Comparison of ENCODE assay signal across 1 cellular context in the genomic region with DNA sequence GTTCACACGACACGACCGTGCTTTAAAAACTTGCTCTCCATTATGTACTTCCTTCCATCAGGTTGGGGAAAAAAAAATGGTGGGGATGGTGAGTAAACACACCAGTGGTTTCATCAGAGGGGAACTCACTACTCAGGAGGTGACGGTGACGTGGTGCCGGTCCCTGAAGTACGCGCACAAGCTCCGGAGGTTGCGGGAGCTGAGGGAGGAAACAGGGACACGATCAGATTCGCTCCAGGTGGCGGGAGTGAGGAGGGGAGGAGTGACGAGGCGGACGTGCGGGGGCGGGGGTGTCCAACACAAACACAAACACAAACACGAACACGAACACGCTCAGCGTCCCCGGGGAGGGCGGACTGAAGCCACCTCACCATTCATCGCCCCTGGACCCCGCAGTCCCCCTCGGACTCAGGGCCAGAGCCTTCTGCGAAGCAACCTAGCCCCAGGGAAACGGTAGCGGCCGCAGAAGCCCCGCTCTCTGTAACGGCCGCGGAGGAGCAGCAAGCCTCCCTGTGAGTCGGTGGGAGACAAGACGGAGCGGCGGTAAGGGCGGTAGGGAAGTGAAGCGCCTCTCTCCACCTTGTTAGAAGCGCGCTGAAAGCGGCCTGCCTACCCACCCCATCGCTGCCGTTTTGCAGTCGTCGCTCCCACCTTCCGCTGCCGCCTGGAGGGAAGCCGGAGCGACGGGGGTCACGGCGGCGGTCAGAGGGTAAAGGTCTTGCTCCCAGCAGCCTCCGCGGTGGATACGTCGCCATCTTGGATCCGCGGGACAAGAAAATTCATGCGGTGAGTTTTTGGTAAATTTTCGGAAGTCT.
TF ChIP-seq lines count a peak whose summit lies in the region.

A gene with protein sequence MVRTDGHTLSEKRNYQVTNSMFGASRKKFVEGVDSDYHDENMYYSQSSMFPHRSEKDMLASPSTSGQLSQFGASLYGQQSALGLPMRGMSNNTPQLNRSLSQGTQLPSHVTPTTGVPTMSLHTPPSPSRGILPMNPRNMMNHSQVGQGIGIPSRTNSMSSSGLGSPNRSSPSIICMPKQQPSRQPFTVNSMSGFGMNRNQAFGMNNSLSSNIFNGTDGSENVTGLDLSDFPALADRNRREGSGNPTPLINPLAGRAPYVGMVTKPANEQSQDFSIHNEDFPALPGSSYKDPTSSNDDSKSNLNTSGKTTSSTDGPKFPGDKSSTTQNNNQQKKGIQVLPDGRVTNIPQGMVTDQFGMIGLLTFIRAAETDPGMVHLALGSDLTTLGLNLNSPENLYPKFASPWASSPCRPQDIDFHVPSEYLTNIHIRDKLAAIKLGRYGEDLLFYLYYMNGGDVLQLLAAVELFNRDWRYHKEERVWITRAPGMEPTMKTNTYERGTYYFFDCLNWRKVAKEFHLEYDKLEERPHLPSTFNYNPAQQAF (plus strand): TSS at position 739 of the 815 bp plus-strand sequence. CDS start 34,794 bp downstream, outside the sequence.

TF ChIP-seq in HepG2, 621 proteins besides CTCF, POLR2A, EP300 and RAD21 (continued from another document and continues in another):
- TF ChIP-seq ELF3 (CRISPR knock-in tag; IDR thresholded peaks at IDR 0.05), result peak; percentile 28; the same call in 1 of the 2 replicates
- TF ChIP-seq TBL1XR1 (IDR thresholded peaks at IDR 0.05; ENCODE audit: borderline replicate concordance, low read length, partially characterized antibody), result peak; percentile 56
- TF ChIP-seq RBAK (CRISPR knock-in tag; IDR thresholded peaks at IDR 0.05), result no peak
- peak; percentile 24; the same call in 1 of the 2 replicates for TF ChIP-seq ZSCAN25 (CRISPR knock-in tag; IDR thresholded peaks at IDR 0.05)
- TF ChIP-seq HES4 (CRISPR knock-in tag; IDR thresholded peaks at IDR 0.05; ENCODE audit: borderline replicate concordance), result no peak; the same call in 1 of the 2 replicates
- TF ChIP-seq SRSF4 (IDR thresholded peaks at IDR 0.05; ENCODE audit: low read depth, low read length, poor library complexity, severe bottlenecking), result no peak
- TF ChIP-seq, protein P1, sequence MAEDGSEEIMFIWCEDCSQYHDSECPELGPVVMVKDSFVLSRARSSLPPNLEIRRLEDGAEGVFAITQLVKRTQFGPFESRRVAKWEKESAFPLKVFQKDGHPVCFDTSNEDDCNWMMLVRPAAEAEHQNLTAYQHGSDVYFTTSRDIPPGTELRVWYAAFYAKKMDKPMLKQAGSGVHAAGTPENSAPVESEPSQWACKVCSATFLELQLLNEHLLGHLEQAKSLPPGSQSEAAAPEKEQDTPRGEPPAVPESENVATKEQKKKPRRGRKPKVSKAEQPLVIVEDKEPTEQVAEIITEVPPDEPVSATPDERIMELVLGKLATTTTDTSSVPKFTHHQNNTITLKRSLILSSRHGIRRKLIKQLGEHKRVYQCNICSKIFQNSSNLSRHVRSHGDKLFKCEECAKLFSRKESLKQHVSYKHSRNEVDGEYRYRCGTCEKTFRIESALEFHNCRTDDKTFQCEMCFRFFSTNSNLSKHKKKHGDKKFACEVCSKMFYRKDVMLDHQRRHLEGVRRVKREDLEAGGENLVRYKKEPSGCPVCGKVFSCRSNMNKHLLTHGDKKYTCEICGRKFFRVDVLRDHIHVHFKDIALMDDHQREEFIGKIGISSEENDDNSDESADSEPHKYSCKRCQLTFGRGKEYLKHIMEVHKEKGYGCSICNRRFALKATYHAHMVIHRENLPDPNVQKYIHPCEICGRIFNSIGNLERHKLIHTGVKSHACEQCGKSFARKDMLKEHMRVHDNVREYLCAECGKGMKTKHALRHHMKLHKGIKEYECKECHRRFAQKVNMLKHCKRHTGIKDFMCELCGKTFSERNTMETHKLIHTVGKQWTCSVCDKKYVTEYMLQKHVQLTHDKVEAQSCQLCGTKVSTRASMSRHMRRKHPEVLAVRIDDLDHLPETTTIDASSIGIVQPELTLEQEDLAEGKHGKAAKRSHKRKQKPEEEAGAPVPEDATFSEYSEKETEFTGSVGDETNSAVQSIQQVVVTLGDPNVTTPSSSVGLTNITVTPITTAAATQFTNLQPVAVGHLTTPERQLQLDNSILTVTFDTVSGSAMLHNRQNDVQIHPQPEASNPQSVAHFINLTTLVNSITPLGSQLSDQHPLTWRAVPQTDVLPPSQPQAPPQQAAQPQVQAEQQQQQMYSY (CRISPR knock-in tag; IDR thresholded peaks at IDR 0.05), result no peak
- TF ChIP-seq ZNF678 (CRISPR knock-in tag; IDR thresholded peaks at IDR 0.05), result peak; percentile 45; the same call in 1 of the 2 replicates
- 0 out of 2 replicates have a peak, but pooled peaks have one; percentile 24 for TF ChIP-seq ZNF205 (CRISPR knock-in tag; IDR thresholded peaks at IDR 0.05)
- no peak; the same call in 1 of the 2 replicates for TF ChIP-seq DR1 (CRISPR knock-in tag; IDR thresholded peaks at IDR 0.05)
- TF ChIP-seq, protein P2, sequence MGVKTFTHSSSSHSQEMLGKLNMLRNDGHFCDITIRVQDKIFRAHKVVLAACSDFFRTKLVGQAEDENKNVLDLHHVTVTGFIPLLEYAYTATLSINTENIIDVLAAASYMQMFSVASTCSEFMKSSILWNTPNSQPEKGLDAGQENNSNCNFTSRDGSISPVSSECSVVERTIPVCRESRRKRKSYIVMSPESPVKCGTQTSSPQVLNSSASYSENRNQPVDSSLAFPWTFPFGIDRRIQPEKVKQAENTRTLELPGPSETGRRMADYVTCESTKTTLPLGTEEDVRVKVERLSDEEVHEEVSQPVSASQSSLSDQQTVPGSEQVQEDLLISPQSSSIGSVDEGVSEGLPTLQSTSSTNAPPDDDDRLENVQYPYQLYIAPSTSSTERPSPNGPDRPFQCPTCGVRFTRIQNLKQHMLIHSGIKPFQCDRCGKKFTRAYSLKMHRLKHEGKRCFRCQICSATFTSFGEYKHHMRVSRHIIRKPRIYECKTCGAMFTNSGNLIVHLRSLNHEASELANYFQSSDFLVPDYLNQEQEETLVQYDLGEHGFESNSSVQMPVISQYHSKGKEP (CRISPR knock-in tag; IDR thresholded peaks at IDR 0.05), result no peak
- TF ChIP-seq SMYD3 (CRISPR knock-in tag; IDR thresholded peaks at IDR 0.05), result no peak
- TF ChIP-seq SP140L (CRISPR knock-in tag; IDR thresholded peaks at IDR 0.05; ENCODE audit: borderline replicate concordance), result no peak
- peak; percentile 82 for TF ChIP-seq ZNF501 (CRISPR knock-in tag; IDR thresholded peaks at IDR 0.05)
- peak; percentile 84 for TF ChIP-seq ZFY (CRISPR knock-in tag; IDR thresholded peaks at IDR 0.05)
- peak; percentile 44 for TF ChIP-seq POGZ (CRISPR knock-in tag; IDR thresholded peaks at IDR 0.05)
- peak; percentile 54; the same call in 1 of the 2 replicates for TF ChIP-seq NCOA1 (CRISPR knock-in tag; IDR thresholded peaks at IDR 0.05)
- TF ChIP-seq PHF5A (CRISPR knock-in tag; IDR thresholded peaks at IDR 0.05; ENCODE audit: low read depth, unreplicated experiment), result no peak
- no peak for TF ChIP-seq PCBP2 (optimal IDR thresholded peaks at IDR 0.05; ENCODE audit: low read depth, low read length, poor library complexity, severe bottlenecking)
- no peak for TF ChIP-seq ZNF850 (CRISPR knock-in tag; conservative IDR thresholded peaks at IDR 0.05)
- TF ChIP-seq MTA1 (CRISPR knock-in tag; IDR thresholded peaks at IDR 0.05; ENCODE audit: borderline replicate concordance), result peak; percentile 69
- TF ChIP-seq, protein P3, sequence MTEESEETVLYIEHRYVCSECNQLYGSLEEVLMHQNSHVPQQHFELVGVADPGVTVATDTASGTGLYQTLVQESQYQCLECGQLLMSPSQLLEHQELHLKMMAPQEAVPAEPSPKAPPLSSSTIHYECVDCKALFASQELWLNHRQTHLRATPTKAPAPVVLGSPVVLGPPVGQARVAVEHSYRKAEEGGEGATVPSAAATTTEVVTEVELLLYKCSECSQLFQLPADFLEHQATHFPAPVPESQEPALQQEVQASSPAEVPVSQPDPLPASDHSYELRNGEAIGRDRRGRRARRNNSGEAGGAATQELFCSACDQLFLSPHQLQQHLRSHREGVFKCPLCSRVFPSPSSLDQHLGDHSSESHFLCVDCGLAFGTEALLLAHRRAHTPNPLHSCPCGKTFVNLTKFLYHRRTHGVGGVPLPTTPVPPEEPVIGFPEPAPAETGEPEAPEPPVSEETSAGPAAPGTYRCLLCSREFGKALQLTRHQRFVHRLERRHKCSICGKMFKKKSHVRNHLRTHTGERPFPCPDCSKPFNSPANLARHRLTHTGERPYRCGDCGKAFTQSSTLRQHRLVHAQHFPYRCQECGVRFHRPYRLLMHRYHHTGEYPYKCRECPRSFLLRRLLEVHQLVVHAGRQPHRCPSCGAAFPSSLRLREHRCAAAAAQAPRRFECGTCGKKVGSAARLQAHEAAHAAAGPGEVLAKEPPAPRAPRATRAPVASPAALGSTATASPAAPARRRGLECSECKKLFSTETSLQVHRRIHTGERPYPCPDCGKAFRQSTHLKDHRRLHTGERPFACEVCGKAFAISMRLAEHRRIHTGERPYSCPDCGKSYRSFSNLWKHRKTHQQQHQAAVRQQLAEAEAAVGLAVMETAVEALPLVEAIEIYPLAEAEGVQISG (CRISPR knock-in tag; IDR thresholded peaks at IDR 0.05), result peak; percentile 70; the same call in 1 of the 2 replicates
- TF ChIP-seq RAD51 (IDR thresholded peaks at IDR 0.05; ENCODE audit: borderline replicate concordance), result no peak
- peak; percentile 46; the same call in 1 of the 2 replicates for TF ChIP-seq ZNF556 (CRISPR knock-in tag; IDR thresholded peaks at IDR 0.05; ENCODE audit: borderline replicate concordance)
- peak; percentile 34; the same call in 1 of the 2 replicates for TF ChIP-seq FOXK2 (IDR thresholded peaks at IDR 0.05)
- TF ChIP-seq, protein P4, sequence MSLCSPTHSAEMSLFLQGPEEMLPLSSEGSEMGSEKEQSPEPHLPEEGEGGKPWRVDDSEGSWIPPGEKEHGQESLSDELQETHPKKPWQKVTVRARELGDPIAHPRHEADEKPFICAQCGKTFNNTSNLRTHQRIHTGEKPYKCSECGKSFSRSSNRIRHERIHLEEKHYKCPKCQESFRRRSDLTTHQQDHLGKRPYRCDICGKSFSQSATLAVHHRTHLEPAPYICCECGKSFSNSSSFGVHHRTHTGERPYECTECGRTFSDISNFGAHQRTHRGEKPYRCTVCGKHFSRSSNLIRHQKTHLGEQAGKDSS (CRISPR knock-in tag; IDR thresholded peaks at IDR 0.05; ENCODE audit: borderline replicate concordance, low read depth), result no peak; the same call in 1 of the 2 replicates
- TF ChIP-seq, protein P5, sequence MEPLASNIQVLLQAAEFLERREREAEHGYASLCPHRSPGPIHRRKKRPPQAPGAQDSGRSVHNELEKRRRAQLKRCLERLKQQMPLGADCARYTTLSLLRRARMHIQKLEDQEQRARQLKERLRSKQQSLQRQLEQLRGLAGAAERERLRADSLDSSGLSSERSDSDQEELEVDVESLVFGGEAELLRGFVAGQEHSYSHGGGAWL (CRISPR knock-in tag; IDR thresholded peaks at IDR 0.05), result peak; percentile 78
- TF ChIP-seq ZNF782 (CRISPR knock-in tag; IDR thresholded peaks at IDR 0.05; ENCODE audit: borderline replicate concordance), result peak; percentile 58; the same call in 1 of the 2 replicates
- no peak for TF ChIP-seq SP1 (IDR thresholded peaks at IDR 0.05)
- TF ChIP-seq SP1 (CRISPR knock-in tag; IDR thresholded peaks at IDR 0.05), result no peak
- 0 out of 2 replicates have a peak, but pooled peaks have one; percentile 14 for TF ChIP-seq CENPT (CRISPR knock-in tag; IDR thresholded peaks at IDR 0.05; ENCODE audit: low read depth)
- no peak for TF ChIP-seq MBD4 (IDR thresholded peaks at IDR 0.05; ENCODE audit: borderline replicate concordance, low read length)
- peak; percentile 47 for TF ChIP-seq MEIS1 (CRISPR knock-in tag; IDR thresholded peaks at IDR 0.05; ENCODE audit: borderline replicate concordance)
- TF ChIP-seq NCOA5 (CRISPR knock-in tag; IDR thresholded peaks at IDR 0.05), result no peak
- no peak; the same call in 2 of the 3 replicates for TF ChIP-seq MXI1 (IDR thresholded peaks at IDR 0.05; ENCODE audit: borderline replicate concordance, low read depth, low read length)
- TF ChIP-seq FOSL2 (CRISPR knock-in tag; IDR thresholded peaks at IDR 0.05), result peak; percentile 76
- TF ChIP-seq YEATS2 (CRISPR knock-in tag; IDR thresholded peaks at IDR 0.05; ENCODE audit: borderline replicate concordance), result peak; percentile 51; the same call in 1 of the 2 replicates
- TF ChIP-seq HNRNPL (IDR thresholded peaks at IDR 0.05; ENCODE audit: low read depth, low read length), result 0 out of 2 replicates have a peak, but pooled peaks have one; percentile 17
- TF ChIP-seq, protein P6, sequence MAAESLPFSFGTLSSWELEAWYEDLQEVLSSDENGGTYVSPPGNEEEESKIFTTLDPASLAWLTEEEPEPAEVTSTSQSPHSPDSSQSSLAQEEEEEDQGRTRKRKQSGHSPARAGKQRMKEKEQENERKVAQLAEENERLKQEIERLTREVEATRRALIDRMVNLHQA (CRISPR knock-in tag; IDR thresholded peaks at IDR 0.05), result no peak
- TF ChIP-seq ZNF432 (CRISPR knock-in tag; IDR thresholded peaks at IDR 0.05; ENCODE audit: borderline replicate concordance), result no peak
- TF ChIP-seq NPAS2 (CRISPR knock-in tag; IDR thresholded peaks at IDR 0.05; ENCODE audit: borderline replicate concordance), result no peak
- no peak for TF ChIP-seq TCF7 (IDR thresholded peaks at IDR 0.05; ENCODE audit: low read depth)
- peak; percentile 57 for TF ChIP-seq BCL6 (CRISPR knock-in tag; IDR thresholded peaks at IDR 0.05)
- TF ChIP-seq, protein P7, sequence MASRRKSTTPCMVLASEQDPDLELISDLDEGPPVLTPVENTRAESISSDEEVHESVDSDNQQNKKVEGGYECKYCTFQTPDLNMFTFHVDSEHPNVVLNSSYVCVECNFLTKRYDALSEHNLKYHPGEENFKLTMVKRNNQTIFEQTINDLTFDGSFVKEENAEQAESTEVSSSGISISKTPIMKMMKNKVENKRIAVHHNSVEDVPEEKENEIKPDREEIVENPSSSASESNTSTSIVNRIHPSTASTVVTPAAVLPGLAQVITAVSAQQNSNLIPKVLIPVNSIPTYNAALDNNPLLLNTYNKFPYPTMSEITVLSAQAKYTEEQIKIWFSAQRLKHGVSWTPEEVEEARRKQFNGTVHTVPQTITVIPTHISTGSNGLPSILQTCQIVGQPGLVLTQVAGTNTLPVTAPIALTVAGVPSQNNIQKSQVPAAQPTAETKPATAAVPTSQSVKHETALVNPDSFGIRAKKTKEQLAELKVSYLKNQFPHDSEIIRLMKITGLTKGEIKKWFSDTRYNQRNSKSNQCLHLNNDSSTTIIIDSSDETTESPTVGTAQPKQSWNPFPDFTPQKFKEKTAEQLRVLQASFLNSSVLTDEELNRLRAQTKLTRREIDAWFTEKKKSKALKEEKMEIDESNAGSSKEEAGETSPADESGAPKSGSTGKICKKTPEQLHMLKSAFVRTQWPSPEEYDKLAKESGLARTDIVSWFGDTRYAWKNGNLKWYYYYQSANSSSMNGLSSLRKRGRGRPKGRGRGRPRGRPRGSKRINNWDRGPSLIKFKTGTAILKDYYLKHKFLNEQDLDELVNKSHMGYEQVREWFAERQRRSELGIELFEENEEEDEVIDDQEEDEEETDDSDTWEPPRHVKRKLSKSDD (CRISPR knock-in tag; IDR thresholded peaks at IDR 0.05; ENCODE audit: low read depth), result peak; percentile 94
- no peak for TF ChIP-seq MBNL3 (CRISPR knock-in tag; conservative IDR thresholded peaks at IDR 0.05)
- TF ChIP-seq TSC22D2 (CRISPR knock-in tag; IDR thresholded peaks at IDR 0.05; ENCODE audit: borderline replicate concordance), result no peak
- no peak for TF ChIP-seq SYNCRIP (IDR thresholded peaks at IDR 0.05; ENCODE audit: insufficient read depth, low read depth, low read length)
- TF ChIP-seq, protein P8, sequence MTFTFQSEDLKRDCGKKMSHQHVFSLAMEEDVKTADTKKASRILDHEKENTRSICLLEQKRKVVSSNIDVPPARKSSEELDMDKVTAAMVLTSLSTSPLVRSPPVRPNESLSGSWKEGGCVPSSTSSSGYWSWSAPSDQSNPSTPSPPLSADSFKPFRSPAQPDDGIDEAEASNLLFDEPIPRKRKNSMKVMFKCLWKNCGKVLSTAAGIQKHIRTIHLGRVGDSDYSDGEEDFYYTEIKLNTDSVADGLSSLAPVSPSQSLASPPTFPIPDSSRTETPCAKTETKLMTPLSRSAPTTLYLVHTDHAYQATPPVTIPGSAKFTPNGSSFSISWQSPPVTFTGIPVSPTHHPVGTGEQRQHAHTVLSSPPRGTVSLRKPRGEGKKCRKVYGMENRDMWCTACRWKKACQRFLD (CRISPR knock-in tag; IDR thresholded peaks at IDR 0.05; ENCODE audit: borderline replicate concordance), result no peak
